ENCODE assay signal across 22 cellular contexts in the genomic region with DNA sequence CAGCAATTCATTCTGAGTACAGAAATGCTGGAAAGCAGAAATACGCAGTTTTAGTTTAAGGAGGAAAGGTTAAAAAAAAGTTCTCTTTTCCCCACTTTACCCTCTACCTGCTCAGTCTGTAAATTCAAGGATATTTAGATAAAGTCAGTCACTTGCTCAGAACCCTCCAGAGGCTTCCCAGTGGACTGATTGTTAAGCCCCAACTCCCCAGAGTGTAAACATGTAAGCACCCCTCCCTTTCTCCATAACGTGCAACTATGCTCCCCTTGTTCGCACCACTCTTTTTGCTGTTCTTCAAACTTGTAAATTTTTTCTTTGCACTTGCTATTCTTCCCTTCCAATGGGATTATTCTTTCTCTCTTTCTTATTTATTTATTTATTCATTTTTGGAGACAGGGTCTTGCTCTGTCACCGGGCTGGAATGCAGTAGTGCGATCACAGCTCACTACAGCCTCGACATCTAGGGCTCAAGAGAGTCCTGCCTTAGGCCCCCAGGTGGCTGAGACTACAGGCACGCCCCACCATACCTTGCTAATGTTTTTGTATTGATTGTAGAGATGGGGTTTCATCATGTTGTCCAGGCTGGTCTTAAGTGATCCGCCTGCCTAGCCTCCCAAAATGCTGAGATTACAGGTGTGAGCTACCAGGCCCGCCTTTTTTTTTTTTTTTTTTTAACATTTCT.
"Had no signal": no experiment of that assay in that cellular context is flagged by ENCODE, and none has a peak within 500 bp of the region (broad histone marks: within the 10 kb centered on the region; RNA-seq: fewer than 3 reads in every experiment).

No MANE protein-coding gene starts in this region.

- H3K9me3 ChIP-seq: heart left ventricle, neutrophil, psoas muscle, spleen, transverse colon had no signal

- H3K36me3 ChIP-seq: heart left ventricle, neutrophil, spleen, transverse colon had no signal

- ATAC-seq: esophagus mucosa; heart left ventricle; naive thymus-derived CD4-positive, alpha-beta T cell; psoas muscle; sciatic nerve; stimulated activated memory B cell treated with anti-CD40 and anti-IgM and Interleukin-4, amounts not matched to agents 10 μg/mL and 1 μg/mL and 100 μg/mL, for 72 hours had no signal

- H3K4me1 ChIP-seq: heart left ventricle, psoas muscle, spleen, transverse colon had no signal

- H3K4me3 ChIP-seq: dorsolateral prefrontal cortex, heart left ventricle, psoas muscle, spleen, transverse colon had no signal

- DNase-seq: cortex of kidney; dorsolateral prefrontal cortex; effector CD8-positive, alpha-beta T cell; heart left ventricle; hippocampal formation; immature natural killer cell; naive thymus-derived CD4-positive, alpha-beta T cell; nephron progenitor cell; psoas muscle; retina; spleen; stimulated activated CD4-positive, alpha-beta T cell treated with anti-CD3 and anti-CD28 coated beads, Interleukin-15, amount 100 ng/mL, for 24 hours; stimulated activated CD4-positive, alpha-beta T cell treated with anti-CD3 and anti-CD28 coated beads, Interleukin-1b, Interleukin-23, amount 100 ng/mL, for 48 hours; stimulated activated CD4-positive, alpha-beta T cell treated with anti-CD3 and anti-CD28 coated beads, Interleukin-4, amount 100 ng/mL, for 24 hours; transverse colon had no signal

- FAIRE-seq: endometrium, frontal cortex, urothelium cell line had no signal

- H3K27me3 ChIP-seq: dorsolateral prefrontal cortex, heart left ventricle, neutrophil, spleen had no signal

- H3K27ac ChIP-seq: dorsolateral prefrontal cortex, heart left ventricle, neutrophil, psoas muscle, spleen, transverse colon had no signal
